ENCODE assay signal across 27 cellular contexts in genomic region chr10:45551387-45551786, GRCh38.
"Had no signal": no experiment of that assay in that cellular context is flagged by ENCODE, and none has a peak within 500 bp of the region (broad histone marks: within the 10 kb centered on the region; RNA-seq: fewer than 3 reads in every experiment).

No MANE protein-coding gene starts in this region.

- H3K9me3 Mint-ChIP-seq: naive thymus-derived CD4-positive, alpha-beta T cell; nephron; neural progenitor cell; stimulated activated naive CD8-positive, alpha-beta T cell treated with anti-CD3 and anti-CD28 coated beads, Interleukin-15, amount 100 ng/mL, for 72 hours had no signal

- H3K27me3 ChIP-seq: dorsolateral prefrontal cortex, esophagus muscularis mucosa, heart right ventricle, left lung, neural progenitor cell, sigmoid colon, suprapubic skin, transverse colon, upper lobe of right lung, uterus had no signal

- H3K9me3 ChIP-seq: esophagus muscularis mucosa, heart right ventricle, left lung, psoas muscle, sigmoid colon, suprapubic skin, transverse colon, upper lobe of right lung, uterus had no signal

- H3K36me3 ChIP-seq: left lung, neural progenitor cell, transverse colon, upper lobe of right lung, uterus had no signal

- H3K27me3 Mint-ChIP-seq: naive thymus-derived CD4-positive, alpha-beta T cell; stimulated activated naive CD8-positive, alpha-beta T cell treated with anti-CD3 and anti-CD28 coated beads, Interleukin-15, amount 100 ng/mL, for 72 hours had no signal

- H3K4me3 ChIP-seq: dorsolateral prefrontal cortex, esophagus muscularis mucosa, heart right ventricle, left lung, neural progenitor cell, psoas muscle, sigmoid colon, suprapubic skin, transverse colon, upper lobe of right lung, uterus had no signal

- ATAC-seq: heart right ventricle; left cardiac atrium; naive thymus-derived CD4-positive, alpha-beta T cell; psoas muscle; right cardiac atrium; stimulated activated naive CD8-positive, alpha-beta T cell treated with anti-CD3 and anti-CD28 coated beads, Interleukin-15, amount 100 ng/mL, for 72 hours; upper lobe of right lung had no signal

- H3K4me3 Mint-ChIP-seq: naive thymus-derived CD4-positive, alpha-beta T cell; nephron; neural progenitor cell; stimulated activated naive CD8-positive, alpha-beta T cell treated with anti-CD3 and anti-CD28 coated beads, Interleukin-15, amount 100 ng/mL, for 72 hours had no signal

- DNase-seq: cortex of kidney; dorsolateral prefrontal cortex; effector CD4-positive, alpha-beta T cell; foreskin melanocyte; glutamatergic neuron; heart right ventricle; hippocampal formation; left cardiac atrium; left lung; mesendoderm; midbrain; naive thymus-derived CD4-positive, alpha-beta T cell; psoas muscle; right cardiac atrium; sigmoid colon; stimulated activated CD4-positive, alpha-beta T cell treated with anti-CD3 and anti-CD28 coated beads, Interleukin-2, amount 100 ng/mL, for 24 hours; stimulated activated CD4-positive, alpha-beta T cell treated with anti-CD3 and anti-CD28 coated beads, Interleukin-4, amount 100 ng/mL, for 24 hours; stimulated activated naive CD4-positive, alpha-beta T cell; stimulated activated naive CD8-positive, alpha-beta T cell treated with anti-CD3 and anti-CD28 coated beads, Interleukin-15, amount 100 ng/mL, for 72 hours; transverse colon; upper lobe of right lung; uterus had no signal

- H3K4me1 ChIP-seq: esophagus muscularis mucosa, neural progenitor cell, parathyroid adenoma, psoas muscle, sigmoid colon, upper lobe of right lung, uterus had no signal

- H3K4me1 Mint-ChIP-seq: nephron, neural progenitor cell had no signal

- H3K27ac ChIP-seq: esophagus muscularis mucosa, heart right ventricle, left lung, neural progenitor cell, parathyroid adenoma, psoas muscle, sigmoid colon, suprapubic skin, transverse colon, upper lobe of right lung, uterus had no signal

- H3K27ac Mint-ChIP-seq: nephron, neural progenitor cell had no signal
